In genomic region chr7:139828880-139829653, GRCh38 we compare ENCODE assay signal across 8 cellular contexts. TPM values are rescaled to one million over a fixed set of nuclear protein-coding genes. Genes with fewer than 3 reads are reported as not detected.
DNase-seq lines count a peak whose midpoint lies in the region; ATAC-seq and TF ChIP-seq lines count a peak whose summit lies in the region.

Gene TBXAS1 (plus strand): TSS chr7:139829264. CDS start chr7:139829391, 127 bp downstream.

- no peak for TF ChIP-seq EP300 in sigmoid colon (IDR thresholded peaks at IDR 0.05)

- no peaks in the 10 kb centered on the region for H3K4me1 ChIP-seq in left ventricle myocardium inferior
- H3K4me1 ChIP-seq in sigmoid colon = no peaks in the 10 kb centered on the region

- H3K27me3 ChIP-seq in left ventricle myocardium inferior (ENCODE audit: low read depth) (peaks cover 14% of the 10 kb centered on the region), sigmoid colon (no peaks in the 10 kb centered on the region)

- no peaks in the 10 kb centered on the region for H3K36me3 ChIP-seq in left ventricle myocardium inferior
- no peaks in the 10 kb centered on the region for H3K36me3 ChIP-seq in sigmoid colon

- H3K4me3 ChIP-seq in GM12865 (ENCODE audit: low read depth, low read length) (no peak within 1 kb of the TSS), left ventricle myocardium inferior (peak within 1 kb of the TSS; percentile 35), sigmoid colon (peak within 1 kb of the TSS in 2 of 4 donors; percentile 21 to 35)

- intact Hi-C loops in left ventricle myocardium inferior (cut with micrococcal nuclease) = no loop called here
- intact Hi-C loops in sigmoid colon (cut with DNase I) = no loop called here

- peak within 1 kb of the TSS; percentile 54 for H3K27ac ChIP-seq in VCaP
- H3K27ac ChIP-seq in left ventricle myocardium inferior (replicated peaks) = peak within 1 kb of the TSS; percentile 47
- H3K27ac ChIP-seq in sigmoid colon = peak within 1 kb of the TSS in 3 of 4 donors; percentile 3 to 35 (median 21)

- ATAC-seq in HG03025 (IDR thresholded peaks at IDR 0.05; ENCODE audit: low FRiP score, unreplicated experiment) (peak; percentile 41), GM19467 (IDR thresholded peaks at IDR 0.05; ENCODE audit: unreplicated experiment) (no peak)

- peaks cover 6% of the 10 kb centered on the region for H3K9me3 ChIP-seq in left ventricle myocardium inferior (replicated peaks)
- no peaks in the 10 kb centered on the region for H3K9me3 ChIP-seq in sigmoid colon

- TF ChIP-seq POLR2A in sigmoid colon (IDR thresholded peaks at IDR 0.05) = no peak

- peak; percentile 15 for DNase-seq in GM12865 (ENCODE audit: low read depth)
- no peak for DNase-seq in left ventricle myocardium inferior
- DNase-seq in sigmoid colon = no peak
- no peak for DNase-seq in GM13976 (ENCODE audit: low spot score)
- DNase-seq in NCI-H2227 treated with DMSO at 0.1 percent for 48 hours (lab: John Stamatoyannopoulos, UW) = no peak

- WGBS in sigmoid colon, 2 donors = 16 to 32% methylated on average over 9 of the region's 9 CpGs

- in situ Hi-C loops in GM13976 (cut with MboI; ENCODE audit: low sequenced_read_pairs, unreplicated experiment) = no loop called here

- TF ChIP-seq CTCF in GM12865 (IDR thresholded peaks at IDR 0.05; ENCODE audit: insufficient read depth, low read depth, low read length, missing control alignments) (no peak), VCaP (conservative IDR thresholded peaks at IDR 0.05) (no peak), left ventricle myocardium inferior (IDR thresholded peaks at IDR 0.05; ENCODE audit: borderline replicate concordance) (no peak), sigmoid colon (IDR thresholded peaks at IDR 0.05) (no peak), GM13976 (IDR thresholded peaks at IDR 0.05; ENCODE audit: borderline replicate concordance, control extremely low read depth, extremely low read depth, insufficient read depth, missing control alignments) (no peak)

RNA-seq across cellular contexts. Expression of gene TBXAS1, which starts in this region (rescaled TPM):
- total RNA-seq in left ventricle myocardium inferior = 3.9 TPM
- total RNA-seq in sigmoid colon = 10 to 100 TPM; 19.3 to 28.2 (median 21.5) TPM
- polyA plus RNA-seq in sigmoid colon = 10 to 100 TPM in 2 of 3 donors, 1 to 10 TPM in 1; 6.0 to 14.2 (median 13.4) TPM
